Comparison of ENCODE assay signal across 10 cellular contexts in the genomic region with DNA sequence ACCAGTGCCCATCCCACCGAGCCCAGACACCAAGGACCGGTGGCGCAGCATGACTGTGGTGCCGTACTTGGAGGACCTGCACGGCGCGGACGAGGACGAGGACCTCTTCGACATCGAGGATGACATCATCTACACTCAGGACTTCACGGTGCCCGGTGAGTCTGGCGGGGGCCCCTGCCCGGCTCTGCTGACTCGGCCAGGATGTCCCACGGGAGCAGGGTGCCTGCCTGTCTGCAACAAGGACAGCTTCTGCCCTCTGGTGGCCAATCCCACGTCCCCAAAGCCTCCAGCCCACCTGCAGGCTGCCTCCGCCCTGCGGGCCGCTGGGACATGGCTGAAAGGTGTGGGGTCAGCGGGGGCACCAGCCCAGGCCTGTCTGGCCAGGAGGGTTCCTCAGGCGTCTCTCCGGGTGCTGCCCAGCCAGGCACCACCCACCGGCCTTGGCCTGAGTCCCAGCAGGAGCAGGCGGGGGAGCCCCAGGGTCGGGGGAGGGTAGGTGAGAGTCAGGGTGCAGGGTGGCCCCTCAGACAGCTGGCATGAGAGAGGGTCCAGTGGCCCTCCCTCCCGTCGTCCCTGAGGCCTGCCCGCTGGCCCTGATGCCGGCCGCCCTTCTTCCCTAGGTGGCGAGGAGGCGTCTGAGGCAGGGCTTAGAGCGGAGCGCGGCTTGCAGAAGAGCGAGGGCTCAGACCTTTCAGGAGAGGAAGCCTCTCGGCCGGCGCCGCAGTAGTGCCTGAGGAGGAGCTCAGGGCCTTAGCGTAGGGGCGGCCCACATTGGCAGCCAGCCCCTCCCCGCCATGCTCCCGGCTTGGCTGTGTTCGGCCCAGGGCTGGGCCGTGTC. TPM values are rescaled to one million over a fixed set of nuclear protein-coding genes. Genes with fewer than 3 reads are reported as not detected.
DNase-seq lines count a peak whose midpoint lies in the region; ATAC-seq and TF ChIP-seq lines count a peak whose summit lies in the region.
"Had no signal": no experiment of that assay in that cellular context is flagged by ENCODE, and none has a peak within 500 bp of the region (broad histone marks: within the 10 kb centered on the region; RNA-seq: fewer than 3 reads in every experiment).

No MANE protein-coding gene starts in this region.

- H3K4me3 Mint-ChIP-seq in type B pancreatic cell: no peak overlapping the region

- H3K4me3 ChIP-seq in cardiac muscle cell (no peak overlapping the region), foreskin fibroblast (ENCODE audit: low read depth in 1 of 2, low read length in 2 of 2) (no peak overlapping the region)

- H3K27ac Mint-ChIP-seq in type B pancreatic cell: no peak overlapping the region

- DNase-seq in cardiac muscle cell (ENCODE audit: low read depth in 1 of 2, low spot score in 1 of 2) (peak in 1 of 2 donors; percentile 49), Right ventricle myocardium inferior (ENCODE audit: missing footprints) (no peak), RPMI7951 (ENCODE audit: low read depth) (peak; percentile 43), foreskin fibroblast (peak in 1 of 2 donors; percentile 62), type B pancreatic cell (ENCODE audit: extremely low spot score, unreplicated experiment) (no peak), amniotic stem cell (lab: John Stamatoyannopoulos, UW) (no peak), DMS153 (lab: John Stamatoyannopoulos, UW) (no peak)
- DNase-seq: activated CD4-positive, CD25-positive, alpha-beta regulatory T cell treated with anti-CD3 and anti-CD28 coated beads, Interleukin-2, amount 50 U/mL, for 72 hours; midbrain had no signal

- peaks cover 19% of the 10 kb centered on the region for H3K36me3 ChIP-seq in cardiac muscle cell

- H3K4me1 Mint-ChIP-seq in type B pancreatic cell (ENCODE audit: unreplicated experiment): no peaks in the 10 kb centered on the region

- TF ChIP-seq CTCF in cardiac muscle cell (IDR thresholded peaks at IDR 0.05; ENCODE audit: low read depth, low read length): peak; percentile 41
- peak; percentile 39 for TF ChIP-seq CTCF in foreskin fibroblast (IDR thresholded peaks at IDR 0.05; ENCODE audit: low read depth, low read length)
- peak; percentile 66 for TF ChIP-seq CTCF in type B pancreatic cell (conservative IDR thresholded peaks at IDR 0.05)

- no peaks in the 10 kb centered on the region for H3K9me3 ChIP-seq in cardiac muscle cell (ENCODE audit: low read depth)

- ATAC-seq in Right ventricle myocardium inferior: no peak
- no peak for ATAC-seq in GM19351 (IDR thresholded peaks at IDR 0.05; ENCODE audit: unreplicated experiment)

- intact Hi-C loops in Right ventricle myocardium inferior (cut with DNase I): no loop called here

- no peaks in the 10 kb centered on the region for H3K36me3 Mint-ChIP-seq in type B pancreatic cell

- no peaks in the 10 kb centered on the region for H3K4me1 ChIP-seq in cardiac muscle cell (ENCODE audit: low read depth)

- no peak overlapping the region for H3K27ac ChIP-seq in cardiac muscle cell

- no peaks in the 10 kb centered on the region for H3K9me3 Mint-ChIP-seq in type B pancreatic cell

- H3K27me3 ChIP-seq in cardiac muscle cell: no peaks in the 10 kb centered on the region

- H3K27me3 Mint-ChIP-seq in type B pancreatic cell: no peaks in the 10 kb centered on the region

RNA-seq across cellular contexts. Expression of gene CBARP, which starts 14.6 kb away (rescaled TPM):
- total RNA-seq in cardiac muscle cell (21.1 and 29.1 TPM in 2 replicates), Right ventricle myocardium inferior (1.2 TPM), type B pancreatic cell (ENCODE audit: low replicate concordance) (8.9 and 10.8 TPM in 2 replicates)
- polyA plus RNA-seq in cardiac muscle cell: 22.1 and 30.6 TPM in 2 replicates
- total RNA-seq in RPMI7951 (2014; rRNA removed; shearing (Covaris generic)): 0.48 and 0.88 TPM in 2 replicates

RNA-seq across cellular contexts. Expression of gene STK11, which starts 17.7 kb away (rescaled TPM):
- total RNA-seq in cardiac muscle cell (140 and 180 TPM in 2 replicates), Right ventricle myocardium inferior (49.9 TPM), type B pancreatic cell (ENCODE audit: low replicate concordance) (59.9 and 64.8 TPM in 2 replicates)
- polyA plus RNA-seq in cardiac muscle cell: 122 and 154 TPM in 2 replicates
- 19.8 and 34.9 TPM in 2 replicates for total RNA-seq in RPMI7951 (2014; rRNA removed; shearing (Covaris generic))

RNA-seq across cellular contexts. Expression of gene ATP5F1D, which starts 18.3 kb away (rescaled TPM):
- total RNA-seq in cardiac muscle cell: 188 and 355 TPM in 2 replicates
- polyA plus RNA-seq in cardiac muscle cell: 505 and 638 TPM in 2 replicates
- total RNA-seq in Right ventricle myocardium inferior: 656 TPM
- total RNA-seq in RPMI7951 (2014; rRNA removed; shearing (Covaris generic)): 41.8 and 78.0 TPM in 2 replicates
- 165 and 197 TPM in 2 replicates for total RNA-seq in type B pancreatic cell (ENCODE audit: low replicate concordance)

RNA-seq across cellular contexts. Expression of gene MIDN, which starts 25.1 kb away (rescaled TPM):
- total RNA-seq in cardiac muscle cell: 45.6 and 89.2 TPM in 2 replicates
- 58.1 and 76.0 TPM in 2 replicates for polyA plus RNA-seq in cardiac muscle cell
- 62.8 TPM for total RNA-seq in Right ventricle myocardium inferior
- total RNA-seq in RPMI7951 (2014; rRNA removed; shearing (Covaris generic)): 3.2 and 4.1 TPM in 2 replicates
- total RNA-seq in type B pancreatic cell (ENCODE audit: low replicate concordance): 122 and 127 TPM in 2 replicates

RNA-seq across cellular contexts. Expression of gene CIRBP, which starts 45.9 kb away (rescaled TPM):
- 1,112 and 2,236 TPM in 2 replicates for total RNA-seq in cardiac muscle cell
- 716 and 851 TPM in 2 replicates for polyA plus RNA-seq in cardiac muscle cell
- 219 TPM for total RNA-seq in Right ventricle myocardium inferior
- 44.2 and 66.8 TPM in 2 replicates for total RNA-seq in RPMI7951 (2014; rRNA removed; shearing (Covaris generic))
- total RNA-seq in type B pancreatic cell (ENCODE audit: low replicate concordance): 316 and 421 TPM in 2 replicates
